In genomic region chrX:63514575-63514967, GRCh38 we compare ENCODE assay signal across 28 cellular contexts.
DNase-seq lines count a peak whose midpoint lies in the region; ATAC-seq and TF ChIP-seq lines count a peak whose summit lies in the region.
"Had no signal": no experiment of that assay in that cellular context is flagged by ENCODE, and none has a peak within 500 bp of the region (broad histone marks: within the 10 kb centered on the region; RNA-seq: fewer than 3 reads in every experiment).

No MANE protein-coding gene starts in this region.

- H3K36me3 ChIP-seq in adipocyte (ENCODE audit: control insufficient read depth, insufficient read depth, low read length, severe bottlenecking) = no peaks in the 10 kb centered on the region
- H3K36me3 ChIP-seq in trophoblast cell (ENCODE audit: control insufficient read depth in 1 of 2, insufficient read depth in 2 of 2, low read length in 2 of 2) = no peaks in the 10 kb centered on the region
- H3K36me3 ChIP-seq in Karpas-422 (ENCODE audit: insufficient read depth, low read length) = no peaks in the 10 kb centered on the region
- H3K36me3 ChIP-seq: BLaER1, colonic mucosa, right atrium auricular region, SJCRH30, stomach, uterus, WERI-Rb-1 had no signal

- no peak overlapping the region for H2AK5ac ChIP-seq in trophoblast cell (ENCODE audit: low read length)

- H4K20me1 ChIP-seq in Karpas-422 (ENCODE audit: insufficient read depth, low read depth, low read length) = no peaks in the 10 kb centered on the region
- H4K20me1 ChIP-seq: BLaER1 had no signal

- H2BK5ac ChIP-seq in trophoblast cell (ENCODE audit: low read depth, low read length, poor library complexity) = no peak overlapping the region

- H3K9ac ChIP-seq in adipocyte (ENCODE audit: low read length) (no peak overlapping the region), trophoblast cell (ENCODE audit: low read length) (no peak overlapping the region), Karpas-422 (ENCODE audit: low read length) (no peak overlapping the region)
- H3K9ac ChIP-seq: BLaER1 had no signal

- no peak overlapping the region for H4K8ac ChIP-seq in trophoblast cell (ENCODE audit: low read depth, low read length)

- H3K9me3 ChIP-seq in adipocyte (ENCODE audit: control insufficient read depth, low read length) = no peaks in the 10 kb centered on the region
- no peaks in the 10 kb centered on the region for H3K9me3 ChIP-seq in trophoblast cell (ENCODE audit: insufficient read depth, low read depth, low read length)
- no peaks in the 10 kb centered on the region for H3K9me3 ChIP-seq in Karpas-422 (ENCODE audit: low read length)
- H3K9me3 ChIP-seq: colonic mucosa, right atrium auricular region, SJCRH30, stomach, uterus had no signal

- no peak overlapping the region for H3K14ac ChIP-seq in trophoblast cell (ENCODE audit: low read length)

- peaks cover 25% of the 10 kb centered on the region for H3K4me1 ChIP-seq in adipocyte (ENCODE audit: control insufficient read depth, insufficient read depth, low read length)
- H3K4me1 ChIP-seq in trophoblast cell (ENCODE audit: control insufficient read depth in 1 of 2, insufficient read depth in 2 of 2, low read length in 2 of 2) = peaks cover 0 to 7% of the 10 kb centered on the region in 2 experiments
- H3K4me1 ChIP-seq in Karpas-422 (ENCODE audit: low read length) = no peaks in the 10 kb centered on the region
- H3K4me1 ChIP-seq: BLaER1, colonic mucosa had no signal

- no peak overlapping the region for H2AFZ ChIP-seq in trophoblast cell (ENCODE audit: insufficient read depth, low read length, poor library complexity)
- no peak overlapping the region for H2AFZ ChIP-seq in Karpas-422 (ENCODE audit: low read length)

- H3K18ac ChIP-seq in trophoblast cell (ENCODE audit: low read length) = no peak overlapping the region

- DNase-seq in EL = peak; percentile 1
- peak; percentile 34 for DNase-seq in adipocyte (ENCODE audit: low read depth)
- DNase-seq in fibroblast of the aortic adventitia (ENCODE audit: low read depth) = peak; percentile 56
- peak in 1 of 2 donors; percentile 40 for DNase-seq in trophoblast cell
- no peak for DNase-seq in mucosa of gallbladder (ENCODE audit: low spot score)
- DNase-seq in Karpas-422 = no peak
- DNase-seq: activated CD4-positive, alpha-beta T cell treated with anti-CD3 and anti-CD28 coated beads for 4 hours; activated naive CD4-positive, alpha-beta T cell treated with anti-CD3 and anti-CD28 coated beads, Interleukin-2, amount 10 ng/mL, durations not matched to agents 7 days and 5 days; amygdala; colonic mucosa; DMS153; effector CD8-positive, alpha-beta T cell; foreskin melanocyte; kidney glomerular epithelial cell; NCI-H1048; NCI-H1694; NCI-H510A; posterior cingulate gyrus; stomach; T-helper 9 cell; WERI-Rb-1 had no signal

- H3K79me1 ChIP-seq in trophoblast cell (ENCODE audit: low read length) = peaks cover 2% of the 10 kb centered on the region

- no peak overlapping the region for H2BK120ac ChIP-seq in trophoblast cell (ENCODE audit: insufficient read depth, low read length, poor library complexity)

- no peak overlapping the region for H3K23ac ChIP-seq in trophoblast cell (ENCODE audit: low read length)

- no peaks in the 10 kb centered on the region for H3K9me2 ChIP-seq in Karpas-422 (replicated peaks; ENCODE audit: insufficient read depth, low read length)

- ATAC-seq in GM21390 (IDR thresholded peaks at IDR 0.05; ENCODE audit: unreplicated experiment) = no peak
- ATAC-seq: activated T-helper 17 cell treated with anti-CD3 and anti-CD28 coated beads, Interleukin-2, amount 50 U/mL, for 72 hours; HCT116 had no signal

- no peak overlapping the region for H2BK12ac ChIP-seq in trophoblast cell (ENCODE audit: low read length)

- H4K91ac ChIP-seq in trophoblast cell (ENCODE audit: low read depth, low read length) = no peak overlapping the region

- H3K79me2 ChIP-seq in trophoblast cell (ENCODE audit: control insufficient read depth, insufficient read depth, low read length, poor library complexity) (no peaks in the 10 kb centered on the region), Karpas-422 (ENCODE audit: low read length) (peaks cover 29% of the 10 kb centered on the region)

- H3K4me3 ChIP-seq in adipocyte (ENCODE audit: low read length) (no peak overlapping the region), fibroblast of the aortic adventitia (ENCODE audit: low read depth, low read length) (no peak overlapping the region), trophoblast cell (ENCODE audit: low read depth, low read length) (no peak overlapping the region), Karpas-422 (ENCODE audit: low read length) (no peak overlapping the region)
- H3K4me3 ChIP-seq: BLaER1, colonic mucosa, right atrium auricular region, SJCRH30, stomach, uterus had no signal

- no peak overlapping the region for H3K4ac ChIP-seq in trophoblast cell (ENCODE audit: low read depth, low read length)

- H3K4me2 ChIP-seq in trophoblast cell (ENCODE audit: low read length) = no peak overlapping the region
- no peak overlapping the region for H3K4me2 ChIP-seq in Karpas-422 (ENCODE audit: low read depth, low read length, poor library complexity, severe bottlenecking)
- H3K4me2 ChIP-seq: BLaER1 had no signal

- H3K27me3 ChIP-seq in adipocyte (replicated peaks; ENCODE audit: control insufficient read depth, insufficient read depth, low read length) = no peaks in the 10 kb centered on the region
- no peaks in the 10 kb centered on the region for H3K27me3 ChIP-seq in trophoblast cell (ENCODE audit: insufficient read depth, low read length)
- H3K27me3 ChIP-seq in Karpas-422 (ENCODE audit: low read length) = no peaks in the 10 kb centered on the region
- H3K27me3 ChIP-seq: BLaER1, colonic mucosa, right atrium auricular region, SJCRH30, stomach, uterus had no signal

- H3K27ac ChIP-seq in trophoblast cell (ENCODE audit: low read depth, low read length) = peak overlapping the region; percentile 41
- no peak overlapping the region for H3K27ac ChIP-seq in Karpas-422 (ENCODE audit: low read length)
- H3K27ac ChIP-seq: BLaER1, colonic mucosa, right atrium auricular region, SJCRH30, WERI-Rb-1 had no signal

- no peak for TF ChIP-seq CTCF in fibroblast of the aortic adventitia (IDR thresholded peaks at IDR 0.05; ENCODE audit: insufficient read depth, low read length)

- no peak overlapping the region for H4K12ac ChIP-seq in trophoblast cell (ENCODE audit: low read depth, low read length)

Comparison
In these comparisons a context has a peak if more than half of its experiments do, and no peak if none do; other contexts are left out.
1. DNase-seq: peak in EL (single experiment), adipocyte (single experiment) and fibroblast of the aortic adventitia (single experiment); none in mucosa of gallbladder (single experiment) and Karpas-422 (single experiment).